In genomic region chr2:43222472-43223146, GRCh38 we compare ENCODE assay signal across 7 cellular contexts. TPM values are rescaled to one million over a fixed set of nuclear protein-coding genes. Genes with fewer than 3 reads are reported as not detected.
DNase-seq lines count a peak whose midpoint lies in the region; ATAC-seq lines count a peak whose summit lies in the region.

No MANE protein-coding gene starts in this region.

- H3K27ac Mint-ChIP-seq in IgD-negative memory B cell: peak overlapping the region; percentile 79 to 100 (median 95)
- H3K27ac Mint-ChIP-seq in activated T-helper 1 cell treated with anti-CD3 and anti-CD28 coated beads, Interleukin-12 subunit alpha, Interleukin-12 subunit beta, Interleukin-2, Interleukin-4 antibody, amounts not matched to agents 30 ng/mL and 10 ng/mL and 1 ng/mL, durations not matched to agents 14 hours and 24 hours and 36 hours: peak overlapping the region; percentile 88
- peak overlapping the region; percentile 98 for H3K27ac Mint-ChIP-seq in stimulated activated naive B cell treated with anti-CD40 and anti-IgM and Interleukin-4, amounts not matched to agents 10 μg/mL and 1 μg/mL and 100 μg/mL, for 72 hours

- 5% methylated on average over 6 of the region's 6 CpGs for WGBS in right cardiac atrium

- no peak overlapping the region for H3K27ac ChIP-seq in right cardiac atrium (ENCODE audit: low read length)

- H3K4me1 Mint-ChIP-seq in IgD-negative memory B cell: peaks cover 23 to 31% (median 29%) of the 10 kb centered on the region in 3 donors
- peaks cover 49% of the 10 kb centered on the region for H3K4me1 Mint-ChIP-seq in activated T-helper 1 cell treated with anti-CD3 and anti-CD28 coated beads, Interleukin-12 subunit alpha, Interleukin-12 subunit beta, Interleukin-2, Interleukin-4 antibody, amounts not matched to agents 30 ng/mL and 10 ng/mL and 1 ng/mL, durations not matched to agents 14 hours and 24 hours and 36 hours (ENCODE audit: low read depth)
- H3K4me1 Mint-ChIP-seq in stimulated activated naive B cell treated with anti-CD40 and anti-IgM and Interleukin-4, amounts not matched to agents 10 μg/mL and 1 μg/mL and 100 μg/mL, for 72 hours: peaks cover 40 to 84% of the 10 kb centered on the region in 2 donors

- ATAC-seq in right cardiac atrium (no peak), HG02798 (IDR thresholded peaks at IDR 0.05; ENCODE audit: poor library complexity, unreplicated experiment) (no peak)
- ATAC-seq in stimulated activated naive B cell treated with anti-CD40 and anti-IgM and Interleukin-4, amounts not matched to agents 10 μg/mL and 1 μg/mL and 100 μg/mL, for 72 hours (replicated peaks): no peak

- peaks cover 0 to 2% (median 0%) of the 10 kb centered on the region in 3 donors for H3K9me3 Mint-ChIP-seq in IgD-negative memory B cell
- H3K9me3 Mint-ChIP-seq in activated T-helper 1 cell treated with anti-CD3 and anti-CD28 coated beads, Interleukin-12 subunit alpha, Interleukin-12 subunit beta, Interleukin-2, Interleukin-4 antibody, amounts not matched to agents 30 ng/mL and 10 ng/mL and 1 ng/mL, durations not matched to agents 14 hours and 24 hours and 36 hours: no peaks in the 10 kb centered on the region
- H3K9me3 Mint-ChIP-seq in stimulated activated naive B cell treated with anti-CD40 and anti-IgM and Interleukin-4, amounts not matched to agents 10 μg/mL and 1 μg/mL and 100 μg/mL, for 72 hours: no peaks in the 10 kb centered on the region

- DNase-seq in activated T-helper 1 cell treated with anti-CD3 and anti-CD28 coated beads, Interleukin-12 subunit alpha, Interleukin-12 subunit beta, Interleukin-2, Interleukin-4 antibody, amounts not matched to agents 30 ng/mL and 10 ng/mL and 1 ng/mL, durations not matched to agents 14 hours and 24 hours and 36 hours (ENCODE audit: low spot score): no peak
- peak in 1 of 3 donors; percentile 1 for DNase-seq in right cardiac atrium
- DNase-seq in stimulated activated naive B cell treated with anti-CD40 and anti-IgM and Interleukin-4, amounts not matched to agents 10 μg/mL and 1 μg/mL and 100 μg/mL, for 72 hours: no peak
- no peak for DNase-seq in DMS79 (lab: John Stamatoyannopoulos, UW)
- no peak for DNase-seq in NCI-H69 (lab: John Stamatoyannopoulos, UW)

- H3K4me1 ChIP-seq in right cardiac atrium (ENCODE audit: control insufficient read depth, insufficient read depth, low read length): peaks cover 15% of the 10 kb centered on the region

- H3K4me3 Mint-ChIP-seq in IgD-negative memory B cell: peak overlapping the region; percentile 65 to 96 (median 92)
- peak overlapping the region; percentile 94 for H3K4me3 Mint-ChIP-seq in activated T-helper 1 cell treated with anti-CD3 and anti-CD28 coated beads, Interleukin-12 subunit alpha, Interleukin-12 subunit beta, Interleukin-2, Interleukin-4 antibody, amounts not matched to agents 30 ng/mL and 10 ng/mL and 1 ng/mL, durations not matched to agents 14 hours and 24 hours and 36 hours
- peak overlapping the region; percentile 86 to 96 for H3K4me3 Mint-ChIP-seq in stimulated activated naive B cell treated with anti-CD40 and anti-IgM and Interleukin-4, amounts not matched to agents 10 μg/mL and 1 μg/mL and 100 μg/mL, for 72 hours

- no peaks in the 10 kb centered on the region for H3K27me3 ChIP-seq in right cardiac atrium (ENCODE audit: control insufficient read depth, insufficient read depth)

- H3K9me3 ChIP-seq in right cardiac atrium (ENCODE audit: control insufficient read depth, low read length): no peaks in the 10 kb centered on the region

- H3K27me3 Mint-ChIP-seq in IgD-negative memory B cell: no peaks in the 10 kb centered on the region
- no peaks in the 10 kb centered on the region for H3K27me3 Mint-ChIP-seq in activated T-helper 1 cell treated with anti-CD3 and anti-CD28 coated beads, Interleukin-12 subunit alpha, Interleukin-12 subunit beta, Interleukin-2, Interleukin-4 antibody, amounts not matched to agents 30 ng/mL and 10 ng/mL and 1 ng/mL, durations not matched to agents 14 hours and 24 hours and 36 hours (ENCODE audit: insufficient read depth)
- H3K27me3 Mint-ChIP-seq in stimulated activated naive B cell treated with anti-CD40 and anti-IgM and Interleukin-4, amounts not matched to agents 10 μg/mL and 1 μg/mL and 100 μg/mL, for 72 hours: peaks cover 0 to 4% of the 10 kb centered on the region in 2 donors

- intact Hi-C loops in activated T-helper 1 cell treated with anti-CD3 and anti-CD28 coated beads, Interleukin-12 subunit alpha, Interleukin-12 subunit beta, Interleukin-2, Interleukin-4 antibody, amounts not matched to agents 30 ng/mL and 10 ng/mL and 1 ng/mL, durations not matched to agents 14 hours and 24 hours and 36 hours (cut with micrococcal nuclease): no loop called here
- intact Hi-C loops in right cardiac atrium (cut with DNase I): loop anchor here in 3 of 4 donors (5.0 to 10.0 kb wide), 5 partner anchors 118 to 368 kb away; no protein-coding TSS in a partner anchor

- H3K36me3 Mint-ChIP-seq in IgD-negative memory B cell: peaks cover 14% of the 10 kb centered on the region
- H3K36me3 Mint-ChIP-seq in activated T-helper 1 cell treated with anti-CD3 and anti-CD28 coated beads, Interleukin-12 subunit alpha, Interleukin-12 subunit beta, Interleukin-2, Interleukin-4 antibody, amounts not matched to agents 30 ng/mL and 10 ng/mL and 1 ng/mL, durations not matched to agents 14 hours and 24 hours and 36 hours (ENCODE audit: low read depth): peaks cover 38% of the 10 kb centered on the region
- peaks cover 16 to 27% of the 10 kb centered on the region in 2 donors for H3K36me3 Mint-ChIP-seq in stimulated activated naive B cell treated with anti-CD40 and anti-IgM and Interleukin-4, amounts not matched to agents 10 μg/mL and 1 μg/mL and 100 μg/mL, for 72 hours

- H3K4me3 ChIP-seq in right cardiac atrium (ENCODE audit: low read length): peak overlapping the region; percentile 53

RNA-seq across cellular contexts. Expression of gene ZFP36L2, which starts 3.8 kb away (rescaled TPM):
- polyA plus RNA-seq in IgD-negative memory B cell (249 TPM), right cardiac atrium (40.3 TPM)
- 92.3 TPM in 2 replicates for total RNA-seq in activated T-helper 1 cell treated with anti-CD3 and anti-CD28 coated beads, Interleukin-12 subunit alpha, Interleukin-12 subunit beta, Interleukin-2, Interleukin-4 antibody, amounts not matched to agents 30 ng/mL and 10 ng/mL and 1 ng/mL, durations not matched to agents 14 hours and 24 hours and 36 hours
- 10 to 100 TPM; 62.1 to 73.0 (median 68.1) TPM for total RNA-seq in right cardiac atrium
